In the genomic region with DNA sequence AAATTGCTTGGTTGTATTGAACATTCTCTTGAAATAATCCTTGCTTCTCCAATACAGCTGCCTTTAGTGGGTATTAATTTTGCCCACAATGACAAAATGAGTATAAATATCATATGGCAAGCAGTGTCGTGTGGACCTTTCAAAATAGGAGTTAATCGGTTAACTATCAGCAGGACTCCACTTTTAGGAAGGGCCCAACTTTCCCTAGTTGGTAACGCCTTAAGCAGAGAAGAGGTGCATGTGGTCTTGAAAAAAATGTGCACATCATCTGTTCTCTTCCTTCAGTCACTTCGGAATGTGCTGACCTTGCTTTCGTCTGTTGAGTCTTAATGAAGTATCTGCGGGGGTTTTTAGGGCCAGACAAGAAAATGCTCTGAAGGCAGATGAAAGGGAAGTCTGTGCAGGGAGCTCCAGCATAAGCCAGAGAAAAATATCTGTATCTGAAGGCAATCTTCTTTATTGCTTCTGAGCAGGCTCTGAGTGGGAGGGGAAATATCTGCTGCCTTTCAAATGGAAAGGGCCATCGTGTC, we compare ENCODE assay signal across 19 cellular contexts.
DNase-seq lines count a peak whose midpoint lies in the region; FAIRE-seq and TF ChIP-seq lines count a peak whose summit lies in the region.
"Had no signal": no experiment of that assay in that cellular context is flagged by ENCODE, and none has a peak within 500 bp of the region (broad histone marks: within the 10 kb centered on the region; RNA-seq: fewer than 3 reads in every experiment).

No MANE protein-coding gene starts in this region.

- H3K9ac ChIP-seq in astrocyte (ENCODE audit: low read length) (no peak overlapping the region), trophoblast cell (ENCODE audit: low read length) (no peak overlapping the region)

- no peak overlapping the region for H4K12ac ChIP-seq in trophoblast cell (ENCODE audit: low read depth, low read length)

- no peak overlapping the region for H4K8ac ChIP-seq in trophoblast cell (ENCODE audit: low read depth, low read length)

- H2AK5ac ChIP-seq in trophoblast cell (ENCODE audit: low read length): no peak overlapping the region

- WGBS in trophoblast cell (ENCODE audit: extremely low coverage, insufficient coverage, insufficient read length): no CpG with 5 or more reads among the region's 7 CpGs

- H2BK5ac ChIP-seq in trophoblast cell (ENCODE audit: low read depth, low read length, poor library complexity): no peak overlapping the region

- no peak overlapping the region for H2BK120ac ChIP-seq in trophoblast cell (ENCODE audit: insufficient read depth, low read length, poor library complexity)

- H3K27me3 Mint-ChIP-seq in astrocyte (ENCODE audit: low read depth, unreplicated experiment) (no peaks in the 10 kb centered on the region), immature natural killer cell (ENCODE audit: low read depth in 3 of 3) (no peaks in the 10 kb centered on the region)
- H3K27me3 Mint-ChIP-seq: effector memory CD8-positive, alpha-beta T cell had no signal

- peaks cover 9% of the 10 kb centered on the region for H3K36me3 Mint-ChIP-seq in astrocyte (ENCODE audit: low read depth, unreplicated experiment)
- peaks cover 0 to 8% (median 4%) of the 10 kb centered on the region in 3 donors for H3K36me3 Mint-ChIP-seq in immature natural killer cell

- no peak for FAIRE-seq in astrocyte (lab: Jason Lieb, UNC)
- FAIRE-seq: G401.6 had no signal

- no peaks in the 10 kb centered on the region for H3K79me2 ChIP-seq in astrocyte (ENCODE audit: insufficient read depth, low read length)
- no peaks in the 10 kb centered on the region for H3K79me2 ChIP-seq in trophoblast cell (ENCODE audit: control insufficient read depth, insufficient read depth, low read length, poor library complexity)

- H4K20me1 ChIP-seq in astrocyte (ENCODE audit: insufficient read depth, low read length): no peaks in the 10 kb centered on the region

- peaks cover 3% of the 10 kb centered on the region for H3K4me1 ChIP-seq in astrocyte (ENCODE audit: insufficient read depth, low read length)
- H3K4me1 ChIP-seq in trophoblast cell (ENCODE audit: control insufficient read depth in 1 of 2, insufficient read depth in 2 of 2, low read length in 2 of 2): peaks cover 0 to 9% of the 10 kb centered on the region in 2 experiments
- H3K4me1 ChIP-seq: heart right ventricle had no signal

- H3K14ac ChIP-seq in trophoblast cell (ENCODE audit: low read length): no peak overlapping the region

- no peak overlapping the region for H3K4me3 ChIP-seq in astrocyte (ENCODE audit: insufficient read depth, low read depth, low read length)
- H3K4me3 ChIP-seq in trophoblast cell (ENCODE audit: low read depth, low read length): no peak overlapping the region
- H3K4me3 ChIP-seq: heart right ventricle, PC-9 had no signal

- H4K91ac ChIP-seq in trophoblast cell (ENCODE audit: low read depth, low read length): no peak overlapping the region

- H3K27ac Mint-ChIP-seq in astrocyte (ENCODE audit: unreplicated experiment) (peak overlapping the region; percentile 70), immature natural killer cell (no peak overlapping the region)
- H3K27ac Mint-ChIP-seq: effector memory CD8-positive, alpha-beta T cell; HFFc6 had no signal

- H2AFZ ChIP-seq in astrocyte (ENCODE audit: low read depth, low read length) (no peak overlapping the region), trophoblast cell (ENCODE audit: insufficient read depth, low read length, poor library complexity) (no peak overlapping the region)
- H2AFZ ChIP-seq: PC-9 had no signal

- H3K4me3 Mint-ChIP-seq in astrocyte (ENCODE audit: unreplicated experiment) (no peak overlapping the region), immature natural killer cell (no peak overlapping the region)
- H3K4me3 Mint-ChIP-seq: effector memory CD8-positive, alpha-beta T cell; HFFc6 had no signal

- H3K4me2 ChIP-seq in astrocyte (ENCODE audit: low read length): no peak overlapping the region
- no peak overlapping the region for H3K4me2 ChIP-seq in trophoblast cell (ENCODE audit: low read length)
- H3K4me2 ChIP-seq: PC-9 had no signal

- H3K27me3 ChIP-seq in astrocyte (ENCODE audit: insufficient read depth, low read length): no peaks in the 10 kb centered on the region
- H3K27me3 ChIP-seq in trophoblast cell (ENCODE audit: insufficient read depth, low read length): no peaks in the 10 kb centered on the region
- H3K27me3 ChIP-seq: heart right ventricle had no signal

- H3K4me1 Mint-ChIP-seq in astrocyte (ENCODE audit: low read depth, unreplicated experiment): peaks cover 21% of the 10 kb centered on the region
- peaks cover 2 to 7% of the 10 kb centered on the region in 2 donors for H3K4me1 Mint-ChIP-seq in immature natural killer cell

- H3K4ac ChIP-seq in trophoblast cell (ENCODE audit: low read depth, low read length): no peak overlapping the region

- no peak overlapping the region for H3K18ac ChIP-seq in trophoblast cell (ENCODE audit: low read length)

- H3K36me3 ChIP-seq in astrocyte (ENCODE audit: insufficient read depth, low read length) (no peaks in the 10 kb centered on the region), trophoblast cell (ENCODE audit: control insufficient read depth in 1 of 2, insufficient read depth in 2 of 2, low read length in 2 of 2) (peaks cover 0 to 3% of the 10 kb centered on the region in 2 experiments)
- H3K36me3 ChIP-seq: heart right ventricle had no signal

- peaks cover 2% of the 10 kb centered on the region for H3K9me3 Mint-ChIP-seq in astrocyte (ENCODE audit: unreplicated experiment)
- H3K9me3 Mint-ChIP-seq in immature natural killer cell: peaks cover 0 to 2% (median 0%) of the 10 kb centered on the region in 6 donors
- H3K9me3 Mint-ChIP-seq: effector memory CD8-positive, alpha-beta T cell had no signal

- H3K27ac ChIP-seq in astrocyte (ENCODE audit: low read depth, low read length) (no peak overlapping the region), trophoblast cell (ENCODE audit: low read depth, low read length) (peak overlapping the region; percentile 80)
- H3K27ac ChIP-seq: heart right ventricle, PC-9 had no signal

- H3K23ac ChIP-seq in trophoblast cell (ENCODE audit: low read length): no peak overlapping the region

- no peak for TF ChIP-seq CTCF in astrocyte (IDR thresholded peaks at IDR 0.05; ENCODE audit: insufficient read depth, low read depth, low read length)

- H2BK12ac ChIP-seq in trophoblast cell (ENCODE audit: low read length): no peak overlapping the region

- H3K9me3 ChIP-seq in astrocyte (ENCODE audit: insufficient read depth, low read depth, low read length): no peaks in the 10 kb centered on the region
- no peaks in the 10 kb centered on the region for H3K9me3 ChIP-seq in trophoblast cell (ENCODE audit: insufficient read depth, low read depth, low read length)

- DNase-seq in ELF-1 (ENCODE audit: low read depth, low spot score) (peak; percentile 58), astrocyte (ENCODE audit: low read depth) (peak; percentile 36), iris pigment epithelial cell (ENCODE audit: low read depth) (peak; percentile 43), trophoblast cell (no peak), NAMALWA (ENCODE audit: low spot score) (no peak), occipital lobe (lab: John Stamatoyannopoulos, UW) (no peak), immature natural killer cell (no peak), NCI-H526 (lab: John Stamatoyannopoulos, UW) (no peak)
- DNase-seq: AML-193; Calu3; effector memory CD8-positive, alpha-beta T cell; heart right ventricle; HFFc6; NCI-H1436 treated with DMSO at 0.1 percent for 48 hours; nucleus accumbens; PC-9; stimulated activated CD4-positive, alpha-beta T cell treated with anti-CD3 and anti-CD28 coated beads, Interleukin-2, amount 100 ng/mL, for 24 hours; T-helper 9 cell had no signal

- no peaks in the 10 kb centered on the region for H3K79me1 ChIP-seq in trophoblast cell (ENCODE audit: low read length)

Comparison
In these comparisons a context has a peak if more than half of its experiments do, and no peak if none do; other contexts are left out.
1. DNase-seq: peak in ELF-1 (single experiment), astrocyte (single experiment) and iris pigment epithelial cell (single experiment); none in trophoblast cell (0 of 2), NAMALWA (single experiment), occipital lobe (single experiment), immature natural killer cell (0 of 3) and NCI-H526 (0 of 2).